ENCODE assay signal across 9 cellular contexts in the genomic region with DNA sequence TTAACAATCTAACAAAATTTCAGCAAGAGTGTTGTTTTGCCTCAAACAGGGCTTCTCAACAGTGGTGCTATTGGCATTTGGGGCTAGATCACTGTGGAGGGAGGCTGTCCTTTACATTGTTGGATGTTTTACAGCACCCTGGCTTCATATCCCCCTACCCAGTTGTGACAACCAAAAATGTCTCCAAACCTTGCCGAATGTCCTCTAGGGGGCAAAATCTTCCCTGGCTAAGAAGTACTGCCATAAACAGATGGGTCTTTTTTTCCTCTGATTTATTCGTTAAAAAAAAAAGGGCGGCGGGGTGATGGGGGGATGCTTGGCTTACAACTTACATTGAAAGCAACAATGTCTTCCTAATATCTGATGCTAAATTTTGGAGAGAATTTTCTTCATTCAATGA.
DNase-seq lines count a peak whose midpoint lies in the region; ATAC-seq, FAIRE-seq and TF ChIP-seq lines count a peak whose summit lies in the region.
"Had no signal": no experiment of that assay in that cellular context is flagged by ENCODE, and none has a peak within 500 bp of the region (broad histone marks: within the 10 kb centered on the region; RNA-seq: fewer than 3 reads in every experiment).

No MANE protein-coding gene starts in this region.

- H4K91ac ChIP-seq in mesenchymal stem cell (ENCODE audit: low read length) = no peak overlapping the region

- H4K20me1 ChIP-seq in Loucy (ENCODE audit: insufficient read depth, low read length, poor library complexity, severe bottlenecking) (no peaks in the 10 kb centered on the region), K562 (replicated peaks; ENCODE audit: control insufficient read depth, insufficient read depth, low read length) (no peaks in the 10 kb centered on the region)

- H3K4me1 ChIP-seq in Loucy (ENCODE audit: insufficient read depth, low read length, poor library complexity, severe bottlenecking) (peaks cover 20% of the 10 kb centered on the region), K562 (replicated peaks in 1 of 2; ENCODE audit: control insufficient read depth in 2 of 2, insufficient read depth in 2 of 2, low read length in 2 of 2) (no peaks in the 10 kb centered on the region), mesenchymal stem cell (ENCODE audit: control insufficient read depth, insufficient read depth, low read depth, low read length) (no peaks in the 10 kb centered on the region)

- no peak overlapping the region for H3K18ac ChIP-seq in mesenchymal stem cell (ENCODE audit: low read depth in 1 of 2, low read length in 2 of 2)

- BruUV-seq in K562 (replicated peaks; lab: Mats Ljungman, UMichigan) = no TSS peak

- in situ Hi-C loops in K562 (cut with MboI) = no loop called here

- peak; percentile 53 for DNase-seq in ELF-1 (ENCODE audit: low read depth, low spot score)
- peak in 2 of 4 experiments; percentile 17 to 42 for DNase-seq in K562 (ENCODE audit: extremely low read depth in 1 of 4, low spot score in 3 of 4)
- DNase-seq in mesenchymal stem cell = peak; percentile 29
- no peak for DNase-seq in DMS153 treated with DMSO at 0.1 percent for 48 hours (lab: John Stamatoyannopoulos, UW; ENCODE audit: unreplicated experiment)
- DNase-seq in stimulated activated naive CD4-positive, alpha-beta T cell treated with Interleukin-2 at 50 U/mL for 16 hours (lab: John Stamatoyannopoulos, UW) = no peak
- no peak for DNase-seq in NCI-H2196 (lab: John Stamatoyannopoulos, UW; ENCODE audit: unreplicated experiment)
- no peak for DNase-seq in COLO829 (ENCODE audit: low spot score)

- H3F3A ChIP-seq in Loucy (ENCODE audit: low read depth) = no peaks in the 10 kb centered on the region

- no peak overlapping the region for H3K27ac ChIP-seq in K562 (ENCODE audit: extremely low read depth, low read depth, low read length)
- H3K27ac ChIP-seq in mesenchymal stem cell (ENCODE audit: low read length, poor library complexity, severe bottlenecking) = no peak overlapping the region
- H3K27ac ChIP-seq: neutrophil had no signal

- no peak overlapping the region for H2BK15ac ChIP-seq in mesenchymal stem cell (ENCODE audit: low read depth, poor library complexity, severe bottlenecking)

- POLR2A ChIA-PET in K562 (lab: Yijun Ruan, JAX) = no interaction called here

- H3K4me2 ChIP-seq in Loucy (ENCODE audit: low read depth, low read length, poor library complexity, severe bottlenecking) = no peak overlapping the region
- H3K4me2 ChIP-seq in K562 (ENCODE audit: insufficient read depth, low read length) = no peak overlapping the region
- no peak overlapping the region for H3K4me2 ChIP-seq in mesenchymal stem cell (ENCODE audit: low read length, poor library complexity, severe bottlenecking)

- no peak for TF ChIP-seq POLR2A in K562 (conservative IDR thresholded peaks at IDR 0.05)

- no peaks in the 10 kb centered on the region for H3K27me3 ChIP-seq in Loucy (ENCODE audit: insufficient read depth, low read length, poor library complexity, severe bottlenecking)
- H3K27me3 ChIP-seq in K562 (ENCODE audit: control insufficient read depth in 2 of 2, insufficient read depth in 2 of 2, low read length in 2 of 2) = no peaks in the 10 kb centered on the region
- H3K27me3 ChIP-seq in mesenchymal stem cell (ENCODE audit: control insufficient read depth in 1 of 2, insufficient read depth in 1 of 2, low read length in 2 of 2) = no peaks in the 10 kb centered on the region
- H3K27me3 ChIP-seq: neutrophil had no signal

- ATAC-seq in K562 = peak; percentile 83

- H2BK120ac ChIP-seq in mesenchymal stem cell (ENCODE audit: low read depth, low read length) = no peak overlapping the region

- H2AK5ac ChIP-seq in mesenchymal stem cell (ENCODE audit: low read length, severe bottlenecking) = no peak overlapping the region

- H2BK12ac ChIP-seq in mesenchymal stem cell (ENCODE audit: low read length in 2 of 2) = no peak overlapping the region

- H4K8ac ChIP-seq in mesenchymal stem cell (ENCODE audit: low read length) = no peak overlapping the region

- no peak; a peak in 1 of 4 replicates for TF ChIP-seq RAD21 in K562 (CRISPR knock-in tag; conservative IDR thresholded peaks at IDR 0.05 in 1 of 2, IDR thresholded peaks at IDR 0.05 in 1 of 2)

- intact Hi-C loops in K562 (cut with micrococcal nuclease) = no loop called here

- CTCF ChIA-PET in K562 (lab: Yijun Ruan, JAX; ENCODE audit: low intra/inter-chr PET ratio) = no interaction called here

- no peak overlapping the region for H3K4me3 ChIP-seq in Loucy (ENCODE audit: low read length, poor library complexity, severe bottlenecking)
- H3K4me3 ChIP-seq in K562 = no peak overlapping the region
- no peak overlapping the region for H3K4me3 ChIP-seq in mesenchymal stem cell (ENCODE audit: insufficient read depth in 1 of 2, low read depth in 1 of 2, low read length in 2 of 2)

- H3K36me3 ChIP-seq in Loucy (ENCODE audit: insufficient read depth, low read length) = no peaks in the 10 kb centered on the region
- H3K36me3 ChIP-seq in K562 (ENCODE audit: control insufficient read depth, insufficient read depth, low read length) = no peaks in the 10 kb centered on the region
- H3K36me3 ChIP-seq in mesenchymal stem cell (ENCODE audit: control insufficient read depth in 1 of 2, insufficient read depth in 2 of 2, low read depth in 1 of 2, low read length in 2 of 2) = no peaks in the 10 kb centered on the region
- H3K36me3 ChIP-seq: neutrophil had no signal

- WGBS in K562 (ENCODE audit: insufficient coverage, low coverage, missing lambda C conversion rate) = 17% methylated on average over 2 of the region's 4 CpGs
- whole genome bisulfite sequencing in mesenchymal stem cell = no CpG with 5 or more reads among the region's 4 CpGs

- H3K9ac ChIP-seq in Loucy (ENCODE audit: low read depth, low read length, poor library complexity, severe bottlenecking) = no peak overlapping the region
- H3K9ac ChIP-seq in K562 (ENCODE audit: insufficient read depth in 1 of 2, low read depth in 2 of 2, low read length in 2 of 2) = no peak overlapping the region
- no peak overlapping the region for H3K9ac ChIP-seq in mesenchymal stem cell (ENCODE audit: low read length)

- H2AFZ ChIP-seq in Loucy (ENCODE audit: low read length) (no peak overlapping the region), K562 (ENCODE audit: low read depth, low read length) (no peak overlapping the region), mesenchymal stem cell (ENCODE audit: low read depth, low read length) (no peak overlapping the region)

- H2BK5ac ChIP-seq in mesenchymal stem cell (ENCODE audit: low read depth, low read length, poor library complexity, severe bottlenecking) = no peak overlapping the region

- no peak overlapping the region for H3K4ac ChIP-seq in mesenchymal stem cell (ENCODE audit: low read depth in 1 of 2, low read length in 2 of 2)

- peak; percentile 67 for TF ChIP-seq CTCF in Loucy (conservative IDR thresholded peaks at IDR 0.05; ENCODE audit: low read length)
- TF ChIP-seq CTCF in K562 (IDR thresholded peaks at IDR 0.05 in 2 of 3, conservative IDR thresholded peaks at IDR 0.05 in 1 of 3; ENCODE audit: insufficient read depth in 2 of 3, low read depth in 1 of 3, low read length in 3 of 3) = peak; percentile 38 to 49 (median 42); a peak in 5 of 6 replicates

- H3K9me2 ChIP-seq in Loucy (replicated peaks; ENCODE audit: low read depth, low read length) = no peaks in the 10 kb centered on the region

- H3K79me2 ChIP-seq in Loucy (ENCODE audit: insufficient read depth, low read length) (no peaks in the 10 kb centered on the region), K562 (ENCODE audit: control insufficient read depth, insufficient read depth, low read length) (no peaks in the 10 kb centered on the region)

- H3K23ac ChIP-seq in mesenchymal stem cell (ENCODE audit: low read length in 2 of 2) = no peak overlapping the region

- TF ChIP-seq EP300 in K562 (IDR thresholded peaks at IDR 0.05; ENCODE audit: low read length) = no peak

- FAIRE-seq in K562 (lab: Jason Lieb, UNC) = no peak

- no peaks in the 10 kb centered on the region for H3K79me1 ChIP-seq in mesenchymal stem cell (replicated peaks; ENCODE audit: low read length, poor library complexity, severe bottlenecking)

- no peak overlapping the region for H3K14ac ChIP-seq in mesenchymal stem cell (ENCODE audit: low read length in 2 of 2)

- H3K9me1 ChIP-seq in K562 (ENCODE audit: control insufficient read depth, insufficient read depth, low read length) = no peaks in the 10 kb centered on the region

- H3K9me3 ChIP-seq in Loucy (ENCODE audit: insufficient read depth, low read depth, low read length) = no peaks in the 10 kb centered on the region
- H3K9me3 ChIP-seq in K562 (replicated peaks; ENCODE audit: control insufficient read depth, insufficient read depth, low read depth, low read length) = no peaks in the 10 kb centered on the region
- no peaks in the 10 kb centered on the region for H3K9me3 ChIP-seq in mesenchymal stem cell (ENCODE audit: control insufficient read depth, low read length)
- H3K9me3 ChIP-seq: neutrophil had no signal

TF ChIP-seq in K562, 482 proteins besides CTCF, POLR2A, EP300 and RAD21 (continues in another document):
- no peak for TF ChIP-seq BCLAF1 (IDR thresholded peaks at IDR 0.05; ENCODE audit: borderline replicate concordance in 1 of 2, control insufficient read depth in 1 of 2, low read depth in 2 of 2, low read length in 1 of 2)

Comparison
In these comparisons a context has a peak if more than half of its experiments do, and no peak if none do; other contexts are left out.
1. DNase-seq: peak in ELF-1 (single experiment) and mesenchymal stem cell (single experiment); none in DMS153 treated with DMSO at 0.1 percent for 48 hours (single experiment), stimulated activated naive CD4-positive, alpha-beta T cell treated with Interleukin-2 at 50 U/mL for 16 hours (single experiment), NCI-H2196 (single experiment) and COLO829 (single experiment).